25 cellular contexts compared by ENCODE assay signal in the genomic region with DNA sequence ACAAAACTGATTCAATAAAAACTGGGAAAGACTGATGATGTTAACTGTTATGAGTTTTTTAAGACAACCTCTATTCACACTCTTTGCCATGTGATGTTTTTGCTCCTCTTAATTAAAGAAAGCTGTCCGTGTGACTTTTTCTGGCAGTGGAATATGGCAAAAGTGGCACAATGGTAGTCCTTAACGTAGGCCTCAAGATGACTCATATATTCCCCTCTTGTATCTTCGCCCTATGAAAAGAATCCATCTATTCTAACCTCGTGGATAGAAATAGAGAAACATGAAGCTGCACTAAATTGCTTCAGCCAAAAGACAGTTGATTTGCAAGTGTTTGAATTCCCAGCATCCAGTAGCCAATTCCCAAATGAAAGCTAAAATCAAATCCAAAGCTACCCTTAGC.
"Had no signal": no experiment of that assay in that cellular context is flagged by ENCODE, and none has a peak within 500 bp of the region (broad histone marks: within the 10 kb centered on the region; RNA-seq: fewer than 3 reads in every experiment).

No MANE protein-coding gene starts in this region.

- H3K4me3 ChIP-seq: colonic mucosa, heart left ventricle, lung, psoas muscle, spleen, thoracic aorta, transverse colon had no signal

- DNase-seq: colonic mucosa; dermis blood vessel endothelial cell; endodermal cell; erythroblast; heart left ventricle; hippocampal formation; left colon; left ventricle myocardium superior; mesenchymal stem cell; midbrain; psoas muscle; retina; spleen; stimulated activated CD4-positive, alpha-beta T cell treated with anti-CD3 and anti-CD28 coated beads, Interleukin-15, amount 100 ng/mL, for 24 hours; stimulated activated CD4-positive, alpha-beta T cell treated with anti-CD3 and anti-CD28 coated beads, Interleukin-1b, Interleukin-23, amount 100 ng/mL, for 48 hours; stimulated activated CD4-positive, alpha-beta T cell treated with anti-CD3 and anti-CD28 coated beads, Interleukin-4, amount 100 ng/mL, for 24 hours; stimulated activated naive CD8-positive, alpha-beta T cell treated with anti-CD3 and anti-CD28 coated beads, Interleukin-15, amount 100 ng/mL, for 72 hours; transverse colon had no signal

- FAIRE-seq: endothelial cell of umbilical vein, frontal cortex had no signal

- H3K27me3 ChIP-seq: colonic mucosa, heart left ventricle, spleen, transverse colon had no signal

- H3K4me1 ChIP-seq: colonic mucosa, heart left ventricle, psoas muscle, spleen, transverse colon had no signal

- H3K9me3 ChIP-seq: colonic mucosa, psoas muscle, thoracic aorta, transverse colon had no signal

- H3K36me3 ChIP-seq: colonic mucosa, heart left ventricle, spleen, thoracic aorta, transverse colon had no signal

- H3K27ac ChIP-seq: colonic mucosa, heart left ventricle, psoas muscle, spleen, thoracic aorta, transverse colon had no signal

- ATAC-seq: heart left ventricle; left colon; left ventricle myocardium superior; natural killer cell treated with Interleukin-12 subunit alpha and Interleukin-12 subunit beta and Interleukin-15 and Interleukin-18, amount 100 ng/mL, for 72 hours; psoas muscle; sciatic nerve; stimulated activated memory B cell treated with anti-CD40 and anti-IgM and Interleukin-4, amounts not matched to agents 10 μg/mL and 1 μg/mL and 100 μg/mL, for 72 hours; stimulated activated naive CD8-positive, alpha-beta T cell treated with anti-CD3 and anti-CD28 coated beads, Interleukin-15, amount 100 ng/mL, for 72 hours had no signal
